23 cellular contexts compared by ENCODE assay signal in the genomic region with DNA sequence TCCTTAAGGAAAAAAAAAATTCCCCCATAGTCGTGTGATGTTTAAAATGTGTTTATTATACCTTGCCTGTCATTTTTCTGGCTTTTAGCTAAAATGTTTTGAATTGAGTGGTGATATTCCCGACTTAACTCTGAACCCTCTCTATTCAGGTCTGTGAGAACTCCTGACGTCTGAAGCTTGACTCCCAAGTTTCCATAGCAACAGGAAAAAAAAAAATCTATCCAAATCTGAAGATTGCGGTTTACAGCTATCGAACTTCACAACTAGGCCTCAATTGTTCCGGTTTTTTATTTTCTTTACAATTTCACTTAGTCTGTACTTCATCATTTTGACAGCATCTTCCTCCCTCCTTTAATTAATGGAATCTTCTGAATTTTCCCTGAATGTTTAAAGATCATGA.
"Had no signal": no experiment of that assay in that cellular context is flagged by ENCODE, and none has a peak within 500 bp of the region (broad histone marks: within the 10 kb centered on the region; RNA-seq: fewer than 3 reads in every experiment).

No MANE protein-coding gene starts in this region.

- H3K4me3 ChIP-seq: ovary, psoas muscle, right lobe of liver, sigmoid colon, stomach, thoracic aorta, thyroid gland, tibial nerve, upper lobe of left lung, vagina had no signal

- H3K9me3 ChIP-seq: psoas muscle, right lobe of liver, sigmoid colon, stomach, thoracic aorta, thyroid gland, tibial nerve, upper lobe of left lung, vagina had no signal

- H3K27ac ChIP-seq: ovary, parathyroid adenoma, psoas muscle, right lobe of liver, sigmoid colon, stomach, thoracic aorta, thyroid gland, tibial nerve, upper lobe of left lung, vagina had no signal

- H3K9ac ChIP-seq: parathyroid adenoma had no signal

- H3K4me1 ChIP-seq: parathyroid adenoma, psoas muscle, right lobe of liver, sigmoid colon, stomach, thyroid gland, tibial nerve, upper lobe of left lung, vagina had no signal

- H2AFZ ChIP-seq: parathyroid adenoma had no signal

- DNase-seq: natural killer cell; occipital lobe; ovary; posterior cingulate gyrus; psoas muscle; right cardiac atrium; right lobe of liver; sigmoid colon; small intestine; stimulated activated CD4-positive, alpha-beta T cell treated with anti-CD3 and anti-CD28 coated beads, Interleukin-15, amount 100 ng/mL, for 24 hours; stimulated activated CD4-positive, alpha-beta T cell treated with anti-CD3 and anti-CD28 coated beads, Interleukin-2, amount 100 ng/mL, for 24 hours; stimulated activated CD4-positive, alpha-beta T cell treated with anti-CD3 and anti-CD28 coated beads, Interleukin-2, amount 100 ng/mL, for 48 hours; stimulated activated CD4-positive, alpha-beta T cell treated with anti-CD3 and anti-CD28 coated beads, Interleukin-4, amount 100 ng/mL, for 24 hours; stimulated activated naive B cell treated with anti-CD40 and anti-IgM and Interleukin-4, amounts not matched to agents 10 μg/mL and 1 μg/mL and 100 μg/mL, for 72 hours; stimulated activated naive CD4-positive, alpha-beta T cell treated with Interleukin-2 at 50 U/mL for 16 hours; stomach; thyroid gland; trophoblast cell; upper lobe of left lung had no signal

- H3K27me3 ChIP-seq: ovary, right lobe of liver, sigmoid colon, thyroid gland, tibial nerve, upper lobe of left lung, vagina had no signal

- H3K36me3 ChIP-seq: ovary, right lobe of liver, sigmoid colon, stomach, thoracic aorta, thyroid gland, tibial nerve, upper lobe of left lung, vagina had no signal
